Comparison of ENCODE assay signal across 11 cellular contexts in genomic region chr3:127914584-127914983, GRCh38. TPM values are rescaled to one million over a fixed set of nuclear protein-coding genes. Genes with fewer than 3 reads are reported as not detected.
DNase-seq lines count a peak whose midpoint lies in the region; ATAC-seq and TF ChIP-seq lines count a peak whose summit lies in the region.
"Had no signal": no experiment of that assay in that cellular context is flagged by ENCODE, and none has a peak within 500 bp of the region (broad histone marks: within the 10 kb centered on the region; RNA-seq: fewer than 3 reads in every experiment).

No MANE protein-coding gene starts in this region.

- H3K36me3 ChIP-seq in right atrium auricular region (no peaks in the 10 kb centered on the region), aorta (ENCODE audit: control insufficient read depth in 1 of 2, insufficient read depth in 2 of 2, low read length in 1 of 2) (no peaks in the 10 kb centered on the region)

- H3K27me3 Mint-ChIP-seq in nephron progenitor cell (ENCODE audit: low read depth, poor library complexity) = peaks cover 25% of the 10 kb centered on the region

- peaks cover 8% of the 10 kb centered on the region for H3K4me1 Mint-ChIP-seq in nephron progenitor cell

- ATAC-seq in aorta (ENCODE audit: low FRiP score) = no peak
- ATAC-seq in HG02623 (IDR thresholded peaks at IDR 0.05; ENCODE audit: unreplicated experiment) = no peak
- no peak for ATAC-seq in GM18868 (IDR thresholded peaks at IDR 0.05; ENCODE audit: unreplicated experiment)

- H3K4me1 ChIP-seq in right atrium auricular region = peaks cover 0 to 38% of the 10 kb centered on the region in 2 donors
- H3K4me1 ChIP-seq in aorta (ENCODE audit: control insufficient read depth in 1 of 2, insufficient read depth in 2 of 2, low read length in 2 of 2) = no peaks in the 10 kb centered on the region

- H3K9me3 ChIP-seq in right atrium auricular region (no peaks in the 10 kb centered on the region), aorta (ENCODE audit: control insufficient read depth, low read length) (no peaks in the 10 kb centered on the region)
- H3K9me3 ChIP-seq: SK-N-SH had no signal

- no peak for TF ChIP-seq CTCF in right atrium auricular region (IDR thresholded peaks at IDR 0.05)
- TF ChIP-seq CTCF in epithelial cell of proximal tubule (conservative IDR thresholded peaks at IDR 0.05; ENCODE audit: low read depth, low read length) = no peak
- TF ChIP-seq CTCF in nephron progenitor cell (IDR thresholded peaks at IDR 0.05) = no peak

- intact Hi-C loops in cardiac septum (cut with DNase I) = loop anchor here (5.0 kb wide), 1 partner anchor 217 kb away; no protein-coding TSS in a partner anchor
- intact Hi-C loops in aorta (cut with DNase I) = loop anchor here in 1 of 2 donors (10.0 kb wide), 1 partner anchor 220 kb away; no protein-coding TSS in a partner anchor

- H3K36me3 Mint-ChIP-seq in nephron progenitor cell (ENCODE audit: low read depth) = no peaks in the 10 kb centered on the region

- H3K4me3 Mint-ChIP-seq in nephron progenitor cell = no peak overlapping the region

- H3K27ac ChIP-seq in right atrium auricular region (peak overlapping the region in 1 of 2 donors; percentile 66), aorta (ENCODE audit: low read depth in 1 of 2, low read length in 2 of 2) (peak overlapping the region in 1 of 2 donors; percentile 60)

- H3K9me3 Mint-ChIP-seq in nephron progenitor cell = peaks cover 5% of the 10 kb centered on the region

- WGBS in aorta, 2 donors = 31 to 38% methylated on average over 8 of the region's 8 CpGs

- H3K4me3 ChIP-seq in right atrium auricular region (peak overlapping the region; percentile 37 to 51), epithelial cell of proximal tubule (ENCODE audit: low read depth, low read length) (peak overlapping the region; percentile 48), aorta (ENCODE audit: low read length in 2 of 2) (peak overlapping the region; percentile 39 to 40)

- H3K27ac Mint-ChIP-seq in nephron progenitor cell = peak overlapping the region; percentile 48

- DNase-seq in right atrium auricular region (ENCODE audit: low spot score) = no peak
- DNase-seq in cardiac septum (ENCODE audit: low spot score) = no peak
- DNase-seq in epithelial cell of proximal tubule (ENCODE audit: low read depth) = no peak
- DNase-seq in nephron progenitor cell = no peak
- no peak for DNase-seq in aorta
- no peak for DNase-seq in SIG-M5 (lab: John Stamatoyannopoulos, UW)
- DNase-seq: activated CD4-positive, alpha-beta T cell treated with anti-CD3 and anti-CD28 coated beads, Interleukin-2, amount 50 U/mL, for 48 hours; AML-193; SK-N-SH had no signal

- no peaks in the 10 kb centered on the region for H3K27me3 ChIP-seq in right atrium auricular region
- H3K27me3 ChIP-seq in aorta (ENCODE audit: control insufficient read depth in 1 of 2, insufficient read depth in 2 of 2, low read length in 1 of 2) = no peaks in the 10 kb centered on the region

RNA-seq across cellular contexts. Expression of gene KBTBD12, which starts 0.4 kb away (rescaled TPM):
- total RNA-seq in right atrium auricular region = 1 to 10 TPM; 1.5 to 4.4 TPM
- total RNA-seq in cardiac septum = 36.6 TPM
- 0.29 and 0.98 TPM in 2 replicates for total RNA-seq in epithelial cell of proximal tubule
- total RNA-seq in aorta = 1 to 10 TPM; 4.5 to 7.6 TPM
- 1 to 10 TPM in 1 of 2 donors, under 1 TPM in 1; 0.28 to 4.1 TPM for polyA plus RNA-seq in aorta
- polyA plus RNA-seq: SK-N-SH had no signal
